Comparison of ENCODE assay signal across 9 cellular contexts in the genomic region with DNA sequence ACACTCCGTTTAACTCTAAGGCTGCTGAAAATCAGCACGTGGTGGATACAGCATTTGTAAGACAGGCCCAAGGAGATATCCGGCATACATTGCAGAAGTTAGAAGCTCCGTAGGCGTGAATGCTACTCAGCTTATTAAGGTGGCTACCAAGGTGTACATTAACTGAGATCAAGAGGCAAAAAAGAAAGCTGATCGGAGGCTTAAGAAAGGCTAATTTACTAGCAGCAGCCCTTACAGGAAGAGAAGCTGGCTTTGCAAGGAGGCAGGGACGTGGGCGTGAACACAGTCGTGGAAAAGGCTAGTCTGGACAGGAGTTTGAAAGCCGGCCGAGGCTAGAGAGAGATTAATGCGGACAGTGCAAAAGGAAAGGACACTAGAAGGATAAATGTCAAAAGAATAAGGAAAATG. TPM values are rescaled to one million over a fixed set of nuclear protein-coding genes. Genes with fewer than 3 reads are reported as not detected.
DNase-seq lines count a peak whose midpoint lies in the region; ATAC-seq, FAIRE-seq and TF ChIP-seq lines count a peak whose summit lies in the region.
"Had no signal": no experiment of that assay in that cellular context is flagged by ENCODE, and none has a peak within 500 bp of the region (broad histone marks: within the 10 kb centered on the region; RNA-seq: fewer than 3 reads in every experiment).

No MANE protein-coding gene starts in this region.

- H3K27me3 ChIP-seq in CD4-positive, CD25-positive, alpha-beta regulatory T cell (ENCODE audit: control insufficient read depth, insufficient read depth, low read length) = no peaks in the 10 kb centered on the region
- H3K27me3 ChIP-seq in RWPE2 (ENCODE audit: insufficient read depth, poor library complexity, severe bottlenecking) (no peaks in the 10 kb centered on the region), pancreas (no peaks in the 10 kb centered on the region)

- peaks cover 0 to 4% of the 10 kb centered on the region in 2 experiments for H3K9me3 ChIP-seq in CD4-positive, CD25-positive, alpha-beta regulatory T cell (ENCODE audit: control insufficient read depth in 2 of 2, low read length in 2 of 2)
- H3K9me3 ChIP-seq in RWPE2 (ENCODE audit: severe bottlenecking) (no peaks in the 10 kb centered on the region), pancreas (no peaks in the 10 kb centered on the region)

- H3K36me3 Mint-ChIP-seq in CD4-positive, CD25-positive, alpha-beta regulatory T cell = peaks cover 7% of the 10 kb centered on the region

- peaks cover 17% of the 10 kb centered on the region for H3K27me3 Mint-ChIP-seq in CD4-positive, CD25-positive, alpha-beta regulatory T cell

- H3K4me3 ChIP-seq in CD4-positive, CD25-positive, alpha-beta regulatory T cell (ENCODE audit: low read depth, low read length) = peak overlapping the region; percentile 87
- H3K4me3 ChIP-seq in RWPE2 (ENCODE audit: severe bottlenecking) = peak overlapping the region; percentile 18
- H3K4me3 ChIP-seq in pancreas = peak overlapping the region in 3 of 4 donors; percentile 28 to 56 (median 39)

- peak; percentile 56 to 65 for ATAC-seq in CD4-positive, CD25-positive, alpha-beta regulatory T cell (ENCODE audit: low read depth in 2 of 2)
- ATAC-seq in RWPE2 (ENCODE audit: low read depth) = peak; percentile 61
- peak in 3 of 4 donors; percentile 31 to 56 (median 49) for ATAC-seq in pancreas

- WGBS in pancreas, 2 donors = 8 to 12% methylated on average over 12 of the region's 12 CpGs

- no peak for FAIRE-seq in pancreas (lab: Jason Lieb, UNC)

- H3K36me3 ChIP-seq in CD4-positive, CD25-positive, alpha-beta regulatory T cell (ENCODE audit: control insufficient read depth, insufficient read depth, low read length) = no peaks in the 10 kb centered on the region
- H3K36me3 ChIP-seq in RWPE2 (ENCODE audit: low read depth) (no peaks in the 10 kb centered on the region), pancreas (no peaks in the 10 kb centered on the region)

- H3K4me3 Mint-ChIP-seq in CD4-positive, CD25-positive, alpha-beta regulatory T cell = no peak overlapping the region

- H3K27ac Mint-ChIP-seq in CD4-positive, CD25-positive, alpha-beta regulatory T cell = no peak overlapping the region

- H3K4me1 Mint-ChIP-seq in CD4-positive, CD25-positive, alpha-beta regulatory T cell = no peaks in the 10 kb centered on the region

- intact Hi-C loops in pancreas (cut with DNase I) = no loop called here

- H3K4me1 ChIP-seq in CD4-positive, CD25-positive, alpha-beta regulatory T cell (ENCODE audit: control insufficient read depth, insufficient read depth, low read length, poor library complexity, severe bottlenecking) = peaks cover 16% of the 10 kb centered on the region
- H3K4me1 ChIP-seq in RWPE2 (ENCODE audit: insufficient read depth, poor library complexity, severe bottlenecking) (peaks cover 35% of the 10 kb centered on the region), pancreas (peaks cover 0 to 4% (median 0%) of the 10 kb centered on the region in 3 donors)

- TF ChIP-seq CTCF in RWPE2 (IDR thresholded peaks at IDR 0.05; ENCODE audit: poor library complexity, severe bottlenecking) (no peak), pancreas (IDR thresholded peaks at IDR 0.05) (no peak)

- peak overlapping the region; percentile 55 for H3K27ac ChIP-seq in CD4-positive, CD25-positive, alpha-beta regulatory T cell (ENCODE audit: insufficient read depth, low read length, poor library complexity, severe bottlenecking)
- peak overlapping the region; percentile 86 for H3K27ac ChIP-seq in RWPE2 (ENCODE audit: poor library complexity, severe bottlenecking)
- H3K27ac ChIP-seq in pancreas = peak overlapping the region in 3 of 4 donors; percentile 65 to 89 (median 74)

- peak in 1 of 3 donors; percentile 46 for DNase-seq in CD4-positive, CD25-positive, alpha-beta regulatory T cell
- no peak for DNase-seq in RWPE2 (ENCODE audit: low spot score)
- peak; percentile 52 for DNase-seq in fibroblast of peridontal ligament (ENCODE audit: extremely low read depth)
- peak in 1 of 6 donors; percentile 41 for DNase-seq in pancreas
- no peak for DNase-seq in NCI-H2171 treated with DMSO at 0.1 percent for 48 hours (lab: John Stamatoyannopoulos, UW)
- DNase-seq in activated CD8-positive, alpha-beta memory T cell treated with anti-CD3 and anti-CD28 coated beads, Interleukin-2, amount 50 U/mL, for 4 hours = no peak
- DNase-seq in NCI-H2107 (lab: John Stamatoyannopoulos, UW) = no peak
- DNase-seq in AG20443 (ENCODE audit: low spot score) = no peak

- peaks cover 0 to under 1% (median 0%) of the 10 kb centered on the region in 7 donors for H3K9me3 Mint-ChIP-seq in CD4-positive, CD25-positive, alpha-beta regulatory T cell

RNA-seq across cellular contexts. Expression of a gene that starts 45.7 kb away (rescaled TPM):
- total RNA-seq in CD4-positive, CD25-positive, alpha-beta regulatory T cell = 42.8 TPM
- 1 to 10 TPM; 6.0 to 7.1 (median 6.3) TPM for polyA plus RNA-seq in CD4-positive, CD25-positive, alpha-beta regulatory T cell
- total RNA-seq in pancreas = 10 to 100 TPM in 5 of 6 donors, 1 to 10 TPM in 1; 8.2 to 16.5 (median 13.4) TPM
- 1 to 10 TPM; 1.9 to 6.7 TPM for polyA plus RNA-seq in pancreas

RNA-seq across cellular contexts. Expression of a gene that starts 46.4 kb away (rescaled TPM):
- total RNA-seq in CD4-positive, CD25-positive, alpha-beta regulatory T cell = 1.8 TPM
- under 1 TPM; 0.23 to 0.57 (median 0.32) TPM for polyA plus RNA-seq in CD4-positive, CD25-positive, alpha-beta regulatory T cell
- 1 to 10 TPM in 1 of 6 donors, under 1 TPM in 5; 0.28 to 1.1 (median 0.57) TPM for total RNA-seq in pancreas
- polyA plus RNA-seq in pancreas = 1 to 10 TPM in 1 of 2 donors, under 1 TPM in 1; 0.87 to 1.4 TPM
- total RNA-seq: posterior vena cava had no signal

RNA-seq across cellular contexts. Expression of a gene that starts 55.5 kb away (rescaled TPM):
- 58.9 TPM for total RNA-seq in CD4-positive, CD25-positive, alpha-beta regulatory T cell
- polyA plus RNA-seq in CD4-positive, CD25-positive, alpha-beta regulatory T cell = 100 to 1,000 TPM; 116 to 139 (median 127) TPM
- 10 to 100 TPM; 45.8 to 76.8 (median 60.2) TPM for total RNA-seq in pancreas
- polyA plus RNA-seq in pancreas = 10 to 100 TPM; 36.3 to 75.1 TPM

RNA-seq across cellular contexts. Expression of a gene that starts 55.8 kb away (rescaled TPM):
- total RNA-seq in CD4-positive, CD25-positive, alpha-beta regulatory T cell = 68.8 TPM
- 100 to 1,000 TPM; 127 to 140 (median 131) TPM for polyA plus RNA-seq in CD4-positive, CD25-positive, alpha-beta regulatory T cell
- 10 to 100 TPM; 58.7 to 89.6 (median 69.2) TPM for total RNA-seq in pancreas
- 10 to 100 TPM; 32.1 to 64.8 TPM for polyA plus RNA-seq in pancreas

Comparison
In these comparisons a context has a peak if more than half of its experiments do, and no peak if none do; other contexts are left out.
1. H3K4me3 ChIP-seq: peak in every context shown above with its lines; median percentile 87 in CD4-positive, CD25-positive, alpha-beta regulatory T cell; 39 in pancreas; 18 in RWPE2.